In the genomic region with DNA sequence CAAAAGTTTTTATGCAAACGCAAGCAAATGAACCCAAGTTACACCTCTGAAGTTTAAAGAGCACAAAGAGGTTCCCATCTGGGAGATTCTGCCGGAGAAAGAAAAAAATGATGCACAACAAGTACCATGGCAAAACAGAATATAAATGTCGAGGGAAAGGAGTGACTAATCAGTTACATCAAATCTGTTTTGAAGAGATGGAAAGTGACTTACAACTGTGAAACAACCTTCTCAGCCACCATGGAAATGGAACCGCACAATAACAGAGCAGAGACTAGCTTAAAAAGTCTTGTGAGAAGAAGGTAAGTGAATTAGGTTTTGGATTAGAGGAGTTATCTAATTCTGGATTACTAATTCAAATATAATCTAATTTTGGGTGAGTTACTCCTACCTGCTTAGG, we compare ENCODE assay signal across 13 cellular contexts. TPM values are rescaled to one million over a fixed set of nuclear protein-coding genes. Genes with fewer than 3 reads are reported as not detected.
DNase-seq lines count a peak whose midpoint lies in the region; ATAC-seq and TF ChIP-seq lines count a peak whose summit lies in the region.
"Had no signal": no experiment of that assay in that cellular context is flagged by ENCODE, and none has a peak within 500 bp of the region (broad histone marks: within the 10 kb centered on the region; RNA-seq: fewer than 3 reads in every experiment).

No MANE protein-coding gene starts in this region.

- H3K36me3 ChIP-seq in SK-N-SH (replicated peaks in 1 of 2; ENCODE audit: control insufficient read depth in 1 of 2, insufficient read depth in 2 of 2, low read length in 1 of 2) = peaks cover 34 to 41% of the 10 kb centered on the region in 2 experiments

- no peaks in the 10 kb centered on the region for H3K9me3 Mint-ChIP-seq in activated naive CD4-positive, alpha-beta T cell treated with anti-CD3 and anti-CD28 coated beads, Interleukin-2, amount 50 U/mL, for 24 hours
- no peaks in the 10 kb centered on the region for H3K9me3 Mint-ChIP-seq in stimulated activated memory B cell treated with anti-CD40 and anti-IgM and Interleukin-4, amounts not matched to agents 10 μg/mL and 1 μg/mL and 100 μg/mL, for 72 hours

- H3K27me3 Mint-ChIP-seq in activated naive CD4-positive, alpha-beta T cell treated with anti-CD3 and anti-CD28 coated beads, Interleukin-2, amount 50 U/mL, for 24 hours = no peaks in the 10 kb centered on the region
- no peaks in the 10 kb centered on the region for H3K27me3 Mint-ChIP-seq in stimulated activated memory B cell treated with anti-CD40 and anti-IgM and Interleukin-4, amounts not matched to agents 10 μg/mL and 1 μg/mL and 100 μg/mL, for 72 hours

- ATAC-seq in stimulated activated memory B cell treated with anti-CD40 and anti-IgM and Interleukin-4, amounts not matched to agents 10 μg/mL and 1 μg/mL and 100 μg/mL, for 72 hours = no peak
- no peak for ATAC-seq in GM21423 (IDR thresholded peaks at IDR 0.05; ENCODE audit: unreplicated experiment)

- no peaks in the 10 kb centered on the region for H3K9me3 ChIP-seq in SK-N-SH

- H3K36me3 Mint-ChIP-seq in activated naive CD4-positive, alpha-beta T cell treated with anti-CD3 and anti-CD28 coated beads, Interleukin-2, amount 50 U/mL, for 24 hours = peaks cover 17% of the 10 kb centered on the region
- peaks cover 19% of the 10 kb centered on the region for H3K36me3 Mint-ChIP-seq in stimulated activated memory B cell treated with anti-CD40 and anti-IgM and Interleukin-4, amounts not matched to agents 10 μg/mL and 1 μg/mL and 100 μg/mL, for 72 hours

- peak overlapping the region; percentile 86 to 98 for H3K4me3 ChIP-seq in SK-N-SH (ENCODE audit: low read depth in 2 of 2, low read length in 1 of 2)
- H3K4me3 ChIP-seq in epithelial cell of proximal tubule (ENCODE audit: low read depth, low read length) = peak overlapping the region; percentile 88

- peaks cover 19% of the 10 kb centered on the region for H4K20me1 ChIP-seq in SK-N-SH (ENCODE audit: insufficient read depth)

- POLR2A ChIA-PET in SK-N-SH (lab: Yijun Ruan, JAX) = no interaction called here

- H3K27me3 ChIP-seq in SK-N-SH (ENCODE audit: insufficient read depth) = no peaks in the 10 kb centered on the region

- peak overlapping the region; percentile 43 for H3K27ac Mint-ChIP-seq in activated naive CD4-positive, alpha-beta T cell treated with anti-CD3 and anti-CD28 coated beads, Interleukin-2, amount 50 U/mL, for 24 hours
- H3K27ac Mint-ChIP-seq in stimulated activated memory B cell treated with anti-CD40 and anti-IgM and Interleukin-4, amounts not matched to agents 10 μg/mL and 1 μg/mL and 100 μg/mL, for 72 hours = no peak overlapping the region

- no peak for TF ChIP-seq RAD21 in SK-N-SH (IDR thresholded peaks at IDR 0.05; ENCODE audit: low read length)

- H3K4me2 ChIP-seq in SK-N-SH = peak overlapping the region; percentile 92

- no peak for TF ChIP-seq EP300 in SK-N-SH (IDR thresholded peaks at IDR 0.05; ENCODE audit: borderline replicate concordance in 1 of 2, low read depth in 1 of 2, low read length in 1 of 2)

- H3K4me3 Mint-ChIP-seq in activated naive CD4-positive, alpha-beta T cell treated with anti-CD3 and anti-CD28 coated beads, Interleukin-2, amount 50 U/mL, for 24 hours = peak overlapping the region; percentile 95
- peak overlapping the region; percentile 98 for H3K4me3 Mint-ChIP-seq in stimulated activated memory B cell treated with anti-CD40 and anti-IgM and Interleukin-4, amounts not matched to agents 10 μg/mL and 1 μg/mL and 100 μg/mL, for 72 hours

- whole genome bisulfite sequencing in SK-N-SH (ENCODE audit: low lambda C conversion rate) = 28% methylated on average over 4 of the region's 4 CpGs

- no peaks in the 10 kb centered on the region for H3F3A ChIP-seq in SK-N-SH (replicated peaks; ENCODE audit: insufficient read depth)

- H3K4me1 Mint-ChIP-seq in activated naive CD4-positive, alpha-beta T cell treated with anti-CD3 and anti-CD28 coated beads, Interleukin-2, amount 50 U/mL, for 24 hours = peaks cover 58% of the 10 kb centered on the region
- H3K4me1 Mint-ChIP-seq in stimulated activated memory B cell treated with anti-CD40 and anti-IgM and Interleukin-4, amounts not matched to agents 10 μg/mL and 1 μg/mL and 100 μg/mL, for 72 hours = peaks cover 34% of the 10 kb centered on the region

- peaks cover 63% of the 10 kb centered on the region for H3K79me2 ChIP-seq in SK-N-SH (ENCODE audit: insufficient read depth)

- CTCF ChIA-PET in SK-N-SH (lab: Yijun Ruan, JAX) = interaction anchor here (0.7 to 2.4 kb wide), 2 partner anchors 42 to 103 kb away, joined by 3 to 7 read pairs; no protein-coding TSS in a partner anchor

- peaks cover 4 to 15% of the 10 kb centered on the region in 2 experiments; a peak in 2 of 4 replicates for H3K4me1 ChIP-seq in SK-N-SH (ENCODE audit: control insufficient read depth in 1 of 2, insufficient read depth in 2 of 2, low read depth in 1 of 2, low read length in 1 of 2)

- H3K9ac ChIP-seq in SK-N-SH = peak overlapping the region; percentile 88

- TF ChIP-seq CTCF in SK-N-SH (IDR thresholded peaks at IDR 0.05) = no peak
- TF ChIP-seq CTCF in epithelial cell of proximal tubule (conservative IDR thresholded peaks at IDR 0.05; ENCODE audit: low read depth, low read length) = no peak

- DNase-seq in activated naive CD4-positive, alpha-beta T cell treated with anti-CD3 and anti-CD28 coated beads, Interleukin-2, amount 50 U/mL, for 16 hours = no peak
- no peak for DNase-seq in SK-N-SH
- DNase-seq in epithelial cell of proximal tubule (ENCODE audit: low read depth) = no peak
- no peak for DNase-seq in H4 (ENCODE audit: low spot score)
- DNase-seq in GF-D8 (lab: John Stamatoyannopoulos, UW) = no peak
- DNase-seq: C1 segment of cervical spinal cord; cortex of kidney; NCI-H446 treated with DMSO at 0.1 percent for 48 hours; stimulated activated CD4-positive, alpha-beta T cell treated with anti-CD3 and anti-CD28 coated beads, Interleukin-2, amount 100 ng/mL, for 24 hours; WERI-Rb-1 had no signal

- no peaks in the 10 kb centered on the region for H3K9me2 ChIP-seq in SK-N-SH

- H2AFZ ChIP-seq in SK-N-SH (ENCODE audit: low read depth) = no peak overlapping the region

- peak overlapping the region; percentile 28 to 92; a peak in 3 of 4 replicates for H3K27ac ChIP-seq in SK-N-SH (ENCODE audit: low read depth in 2 of 2, low read length in 1 of 2)
- H3K27ac ChIP-seq: WERI-Rb-1 had no signal

TF ChIP-seq in SK-N-SH, 30 proteins besides CTCF, POLR2A, EP300 and RAD21:
- TF ChIP-seq, protein P1, sequence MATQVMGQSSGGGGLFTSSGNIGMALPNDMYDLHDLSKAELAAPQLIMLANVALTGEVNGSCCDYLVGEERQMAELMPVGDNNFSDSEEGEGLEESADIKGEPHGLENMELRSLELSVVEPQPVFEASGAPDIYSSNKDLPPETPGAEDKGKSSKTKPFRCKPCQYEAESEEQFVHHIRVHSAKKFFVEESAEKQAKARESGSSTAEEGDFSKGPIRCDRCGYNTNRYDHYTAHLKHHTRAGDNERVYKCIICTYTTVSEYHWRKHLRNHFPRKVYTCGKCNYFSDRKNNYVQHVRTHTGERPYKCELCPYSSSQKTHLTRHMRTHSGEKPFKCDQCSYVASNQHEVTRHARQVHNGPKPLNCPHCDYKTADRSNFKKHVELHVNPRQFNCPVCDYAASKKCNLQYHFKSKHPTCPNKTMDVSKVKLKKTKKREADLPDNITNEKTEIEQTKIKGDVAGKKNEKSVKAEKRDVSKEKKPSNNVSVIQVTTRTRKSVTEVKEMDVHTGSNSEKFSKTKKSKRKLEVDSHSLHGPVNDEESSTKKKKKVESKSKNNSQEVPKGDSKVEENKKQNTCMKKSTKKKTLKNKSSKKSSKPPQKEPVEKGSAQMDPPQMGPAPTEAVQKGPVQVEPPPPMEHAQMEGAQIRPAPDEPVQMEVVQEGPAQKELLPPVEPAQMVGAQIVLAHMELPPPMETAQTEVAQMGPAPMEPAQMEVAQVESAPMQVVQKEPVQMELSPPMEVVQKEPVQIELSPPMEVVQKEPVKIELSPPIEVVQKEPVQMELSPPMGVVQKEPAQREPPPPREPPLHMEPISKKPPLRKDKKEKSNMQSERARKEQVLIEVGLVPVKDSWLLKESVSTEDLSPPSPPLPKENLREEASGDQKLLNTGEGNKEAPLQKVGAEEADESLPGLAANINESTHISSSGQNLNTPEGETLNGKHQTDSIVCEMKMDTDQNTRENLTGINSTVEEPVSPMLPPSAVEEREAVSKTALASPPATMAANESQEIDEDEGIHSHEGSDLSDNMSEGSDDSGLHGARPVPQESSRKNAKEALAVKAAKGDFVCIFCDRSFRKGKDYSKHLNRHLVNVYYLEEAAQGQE (IDR thresholded peaks at IDR 0.05; ENCODE audit: low read depth, low read length) = no peak
- TF ChIP-seq SMC3 (IDR thresholded peaks at IDR 0.05; ENCODE audit: low read depth, low read length) (no peak), RCOR1 (IDR thresholded peaks at IDR 0.05; ENCODE audit: low read length) (no peak), EZH2phosphoT487 (IDR thresholded peaks at IDR 0.05; ENCODE audit: borderline replicate concordance, low read depth) (no peak), FOXJ3 (CRISPR knock-in tag; IDR thresholded peaks at IDR 0.05) (no peak)
- TF ChIP-seq, protein P2, sequence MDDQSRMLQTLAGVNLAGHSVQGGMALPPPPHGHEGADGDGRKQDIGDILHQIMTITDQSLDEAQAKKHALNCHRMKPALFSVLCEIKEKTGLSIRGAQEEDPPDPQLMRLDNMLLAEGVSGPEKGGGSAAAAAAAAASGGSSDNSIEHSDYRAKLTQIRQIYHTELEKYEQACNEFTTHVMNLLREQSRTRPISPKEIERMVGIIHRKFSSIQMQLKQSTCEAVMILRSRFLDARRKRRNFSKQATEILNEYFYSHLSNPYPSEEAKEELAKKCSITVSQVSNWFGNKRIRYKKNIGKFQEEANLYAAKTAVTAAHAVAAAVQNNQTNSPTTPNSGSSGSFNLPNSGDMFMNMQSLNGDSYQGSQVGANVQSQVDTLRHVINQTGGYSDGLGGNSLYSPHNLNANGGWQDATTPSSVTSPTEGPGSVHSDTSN (IDR thresholded peaks at IDR 0.05) = 0 out of 2 replicates have a peak, but pooled peaks have one; percentile 11

RNA-seq across cellular contexts. Expression of gene HSPH1, which starts 2.4 kb away (rescaled TPM):
- 30.4 and 32.8 TPM in 2 replicates for polyA plus RNA-seq in SK-N-SH (2012; rRNA removed)
- polyA plus RNA-seq in SK-N-SH (2012; cell fraction: cytosol; rRNA removed) = 36.7 and 50.8 TPM in 2 replicates
- 35.3 and 53.9 TPM in 2 replicates for polyA plus RNA-seq in SK-N-SH (2012; cell fraction: nucleus; rRNA removed)
- total RNA-seq in epithelial cell of proximal tubule = 50.9 and 68.9 TPM in 2 replicates
- 37.7 and 47.6 TPM in 2 replicates for total RNA-seq in H4 (2014; rRNA removed; shearing (Covaris generic))

RNA-seq across cellular contexts. Expression of gene B3GLCT, which starts 40.5 kb away (rescaled TPM):
- 2.4 and 2.8 TPM in 2 replicates for polyA plus RNA-seq in SK-N-SH (2012; rRNA removed)
- 3.6 and 3.9 TPM in 2 replicates for polyA plus RNA-seq in SK-N-SH (2012; cell fraction: cytosol; rRNA removed)
- 1.0 and 2.0 TPM in 2 replicates for polyA plus RNA-seq in SK-N-SH (2012; cell fraction: nucleus; rRNA removed)
- 5.8 and 7.7 TPM in 2 replicates for total RNA-seq in epithelial cell of proximal tubule
- 10.3 and 10.9 TPM in 2 replicates for total RNA-seq in H4 (2014; rRNA removed; shearing (Covaris generic))
